1 cellular context compared by ENCODE assay signal in genomic region chr11:123063396-123064267, GRCh38.
TF ChIP-seq lines count a peak whose summit lies in the region.

No MANE protein-coding gene starts in this region.

TF ChIP-seq in HepG2, 621 proteins besides CTCF, POLR2A, EP300 and RAD21 (continued from another document and continues in another):
- TF ChIP-seq ZNF281 (CRISPR knock-in tag; IDR thresholded peaks at IDR 0.05; ENCODE audit: borderline replicate concordance) (0 out of 2 replicates have a peak, but pooled peaks have one; percentile 8), HDAC6 (IDR thresholded peaks at IDR 0.05; ENCODE audit: low read depth, low read length) (no peak), ZNF720 (CRISPR knock-in tag; IDR thresholded peaks at IDR 0.05) (no peak), ISL2 (CRISPR knock-in tag; IDR thresholded peaks at IDR 0.05) (no peak), SIN3B (IDR thresholded peaks at IDR 0.05; ENCODE audit: low read length) (no peak), ZKSCAN1 (IDR thresholded peaks at IDR 0.05; ENCODE audit: low read length) (no peak), BRD4 (CRISPR knock-in tag; IDR thresholded peaks at IDR 0.05) (0 out of 2 replicates have a peak, but pooled peaks have one; percentile 29), TOE1 (CRISPR knock-in tag; IDR thresholded peaks at IDR 0.05) (no peak), ZBTB4 (CRISPR knock-in tag; IDR thresholded peaks at IDR 0.05; ENCODE audit: borderline replicate concordance) (no peak), SNAPC4 (CRISPR knock-in tag; IDR thresholded peaks at IDR 0.05) (no peak), PLRG1 (conservative IDR thresholded peaks at IDR 0.05) (no peak), ZNF556 (CRISPR knock-in tag; IDR thresholded peaks at IDR 0.05; ENCODE audit: borderline replicate concordance) (no peak), ZNF572 (CRISPR knock-in tag; IDR thresholded peaks at IDR 0.05) (no peak), MTA3 (CRISPR knock-in tag; IDR thresholded peaks at IDR 0.05) (no peak), ZNF710 (CRISPR knock-in tag; IDR thresholded peaks at IDR 0.05; ENCODE audit: borderline replicate concordance) (no peak), POLR2G (IDR thresholded peaks at IDR 0.05; ENCODE audit: low read depth, low read length) (peak; percentile 33), MED1 (CRISPR knock-in tag; IDR thresholded peaks at IDR 0.05) (no peak), ZNF598 (CRISPR knock-in tag; IDR thresholded peaks at IDR 0.05; ENCODE audit: borderline replicate concordance) (no peak), SOX13 (IDR thresholded peaks at IDR 0.05) (no peak), SOX13 (CRISPR knock-in tag; conservative IDR thresholded peaks at IDR 0.05 in 1 of 2, IDR thresholded peaks at IDR 0.05 in 1 of 2) (peak in 1 of 2 experiments; percentile 24; a peak in 1 of 4 replicates), ZNF672 (CRISPR knock-in tag; IDR thresholded peaks at IDR 0.05) (no peak), SOX5 (CRISPR knock-in tag; IDR thresholded peaks at IDR 0.05; ENCODE audit: borderline replicate concordance) (peak; percentile 40; the same call in 1 of the 2 replicates), ZSCAN20 (CRISPR knock-in tag; IDR thresholded peaks at IDR 0.05; ENCODE audit: borderline replicate concordance) (no peak), CC2D1A (CRISPR knock-in tag; IDR thresholded peaks at IDR 0.05) (no peak)
- TF ChIP-seq, protein P1, sequence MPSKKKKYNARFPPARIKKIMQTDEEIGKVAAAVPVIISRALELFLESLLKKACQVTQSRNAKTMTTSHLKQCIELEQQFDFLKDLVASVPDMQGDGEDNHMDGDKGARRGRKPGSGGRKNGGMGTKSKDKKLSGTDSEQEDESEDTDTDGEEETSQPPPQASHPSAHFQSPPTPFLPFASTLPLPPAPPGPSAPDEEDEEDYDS (CRISPR knock-in tag; IDR thresholded peaks at IDR 0.05), result no peak
- TF ChIP-seq, protein P2, sequence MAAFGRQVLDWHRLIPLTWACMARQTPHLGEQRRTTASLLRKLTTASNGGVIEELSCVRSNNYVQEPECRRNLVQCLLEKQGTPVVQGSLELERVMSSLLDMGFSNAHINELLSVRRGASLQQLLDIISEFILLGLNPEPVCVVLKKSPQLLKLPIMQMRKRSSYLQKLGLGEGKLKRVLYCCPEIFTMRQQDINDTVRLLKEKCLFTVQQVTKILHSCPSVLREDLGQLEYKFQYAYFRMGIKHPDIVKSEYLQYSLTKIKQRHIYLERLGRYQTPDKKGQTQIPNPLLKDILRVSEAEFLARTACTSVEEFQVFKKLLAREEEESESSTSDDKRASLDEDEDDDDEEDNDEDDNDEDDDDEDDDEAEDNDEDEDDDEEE (CRISPR knock-in tag; IDR thresholded peaks at IDR 0.05), result no peak
- TF ChIP-seq, protein P3, sequence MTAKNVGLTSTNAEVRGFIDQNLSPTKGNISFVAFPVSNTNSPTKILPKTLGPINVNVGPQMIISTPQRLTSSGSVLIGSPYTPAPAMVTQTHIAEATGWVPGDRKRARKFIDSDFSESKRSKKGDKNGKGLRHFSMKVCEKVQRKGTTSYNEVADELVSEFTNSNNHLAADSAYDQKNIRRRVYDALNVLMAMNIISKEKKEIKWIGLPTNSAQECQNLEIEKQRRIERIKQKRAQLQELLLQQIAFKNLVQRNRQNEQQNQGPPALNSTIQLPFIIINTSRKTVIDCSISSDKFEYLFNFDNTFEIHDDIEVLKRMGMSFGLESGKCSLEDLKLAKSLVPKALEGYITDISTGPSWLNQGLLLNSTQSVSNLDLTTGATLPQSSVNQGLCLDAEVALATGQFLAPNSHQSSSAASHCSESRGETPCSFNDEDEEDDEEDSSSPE (CRISPR knock-in tag; IDR thresholded peaks at IDR 0.05), result 0 out of 2 replicates have a peak, but pooled peaks have one; percentile 19
- TF ChIP-seq, protein P4, sequence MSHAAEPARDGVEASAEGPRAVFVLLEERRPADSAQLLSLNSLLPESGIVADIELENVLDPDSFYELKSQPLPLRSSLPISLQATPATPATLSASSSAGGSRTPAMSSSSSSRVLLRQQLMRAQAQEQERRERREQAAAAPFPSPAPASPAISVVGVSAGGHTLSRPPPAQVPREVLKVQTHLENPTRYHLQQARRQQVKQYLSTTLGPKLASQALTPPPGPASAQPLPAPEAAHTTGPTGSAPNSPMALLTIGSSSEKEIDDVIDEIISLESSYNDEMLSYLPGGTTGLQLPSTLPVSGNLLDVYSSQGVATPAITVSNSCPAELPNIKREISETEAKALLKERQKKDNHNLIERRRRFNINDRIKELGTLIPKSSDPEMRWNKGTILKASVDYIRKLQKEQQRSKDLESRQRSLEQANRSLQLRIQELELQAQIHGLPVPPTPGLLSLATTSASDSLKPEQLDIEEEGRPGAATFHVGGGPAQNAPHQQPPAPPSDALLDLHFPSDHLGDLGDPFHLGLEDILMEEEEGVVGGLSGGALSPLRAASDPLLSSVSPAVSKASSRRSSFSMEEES (CRISPR knock-in tag; IDR thresholded peaks at IDR 0.05), result no peak
- TF ChIP-seq, protein P5, sequence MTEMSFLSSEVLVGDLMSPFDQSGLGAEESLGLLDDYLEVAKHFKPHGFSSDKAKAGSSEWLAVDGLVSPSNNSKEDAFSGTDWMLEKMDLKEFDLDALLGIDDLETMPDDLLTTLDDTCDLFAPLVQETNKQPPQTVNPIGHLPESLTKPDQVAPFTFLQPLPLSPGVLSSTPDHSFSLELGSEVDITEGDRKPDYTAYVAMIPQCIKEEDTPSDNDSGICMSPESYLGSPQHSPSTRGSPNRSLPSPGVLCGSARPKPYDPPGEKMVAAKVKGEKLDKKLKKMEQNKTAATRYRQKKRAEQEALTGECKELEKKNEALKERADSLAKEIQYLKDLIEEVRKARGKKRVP (CRISPR knock-in tag; IDR thresholded peaks at IDR 0.05), result no peak
- TF ChIP-seq, protein P6, sequence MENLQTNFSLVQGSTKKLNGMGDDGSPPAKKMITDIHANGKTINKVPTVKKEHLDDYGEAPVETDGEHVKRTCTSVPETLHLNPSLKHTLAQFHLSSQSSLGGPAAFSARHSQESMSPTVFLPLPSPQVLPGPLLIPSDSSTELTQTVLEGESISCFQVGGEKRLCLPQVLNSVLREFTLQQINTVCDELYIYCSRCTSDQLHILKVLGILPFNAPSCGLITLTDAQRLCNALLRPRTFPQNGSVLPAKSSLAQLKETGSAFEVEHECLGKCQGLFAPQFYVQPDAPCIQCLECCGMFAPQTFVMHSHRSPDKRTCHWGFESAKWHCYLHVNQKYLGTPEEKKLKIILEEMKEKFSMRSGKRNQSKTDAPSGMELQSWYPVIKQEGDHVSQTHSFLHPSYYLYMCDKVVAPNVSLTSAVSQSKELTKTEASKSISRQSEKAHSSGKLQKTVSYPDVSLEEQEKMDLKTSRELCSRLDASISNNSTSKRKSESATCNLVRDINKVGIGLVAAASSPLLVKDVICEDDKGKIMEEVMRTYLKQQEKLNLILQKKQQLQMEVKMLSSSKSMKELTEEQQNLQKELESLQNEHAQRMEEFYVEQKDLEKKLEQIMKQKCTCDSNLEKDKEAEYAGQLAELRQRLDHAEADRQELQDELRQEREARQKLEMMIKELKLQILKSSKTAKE (CRISPR knock-in tag; IDR thresholded peaks at IDR 0.05; ENCODE audit: borderline replicate concordance), result no peak
